ENCODE assay signal across 15 cellular contexts in the genomic region with DNA sequence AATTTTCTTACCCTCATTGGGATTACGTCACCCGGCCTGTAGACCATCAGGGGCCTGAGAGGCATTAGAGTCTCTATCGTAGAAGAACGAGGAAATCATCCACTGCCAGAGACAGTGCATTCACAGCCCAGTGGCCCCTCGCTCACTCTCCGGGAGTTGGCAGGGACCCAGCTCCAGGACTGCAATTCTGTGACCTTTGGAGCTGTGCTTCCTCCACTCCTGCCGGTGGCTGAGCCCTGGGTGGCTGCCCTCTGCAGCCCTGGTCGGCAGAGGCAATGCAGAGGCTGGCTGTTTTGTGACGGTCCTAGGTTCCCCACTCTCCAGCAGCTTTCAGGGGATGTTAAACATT. TPM values are rescaled to one million over a fixed set of nuclear protein-coding genes. Genes with fewer than 3 reads are reported as not detected.
A peak's percentile ranks its signal among the peaks of the same experiment; 100 is the strongest.
DNase-seq lines count a peak whose midpoint lies in the region; FAIRE-seq and TF ChIP-seq lines count a peak whose summit lies in the region.
"Had no signal": no experiment of that assay in that cellular context is flagged by ENCODE, and none has a peak within 500 bp of the region (broad histone marks: within the 10 kb centered on the region; RNA-seq: fewer than 3 reads in every experiment).

No MANE protein-coding gene starts in this region.

- peaks cover 62% of the 10 kb centered on the region for H3K4me1 Mint-ChIP-seq in neural progenitor cell

- H3K27ac ChIP-seq in esophagus squamous epithelium (peak overlapping the region in 3 of 4 donors; percentile 9 to 70 (median 10)), neural progenitor cell (no peak overlapping the region)

- no peak for TF ChIP-seq POLR2A in esophagus squamous epithelium (IDR thresholded peaks at IDR 0.05)

- 80 to 82% methylated on average over 5 to 9 of the region's 9 CpGs for WGBS in esophagus squamous epithelium, 2 donors

- H3K4me3 ChIP-seq in esophagus squamous epithelium (no peak overlapping the region), neural progenitor cell (no peak overlapping the region)

- H3K27ac Mint-ChIP-seq in neural progenitor cell, result peak overlapping the region; percentile 26

- H3F3A ChIP-seq in neural progenitor cell (ENCODE audit: low read depth), result peaks cover 15% of the 10 kb centered on the region

- no peaks in the 10 kb centered on the region for H3K79me2 ChIP-seq in neural progenitor cell (ENCODE audit: low read depth)

- no peaks in the 10 kb centered on the region for H3K27me3 Mint-ChIP-seq in neural progenitor cell (ENCODE audit: insufficient read depth, low read depth)

- peaks cover 0 to 52% (median 0%) of the 10 kb centered on the region in 3 donors for H3K36me3 ChIP-seq in esophagus squamous epithelium
- H3K36me3 ChIP-seq in neural progenitor cell, result no peaks in the 10 kb centered on the region

- no peak overlapping the region for H3K4me3 Mint-ChIP-seq in neural progenitor cell

- intact Hi-C loops in esophagus squamous epithelium (cut with DNase I), result no loop called here

- no peaks in the 10 kb centered on the region for H3K9me3 Mint-ChIP-seq in neural progenitor cell

- peak overlapping the region; percentile 29 for H3K4me2 ChIP-seq in neural progenitor cell

- TF ChIP-seq CTCF in D721Med (IDR thresholded peaks at IDR 0.05; ENCODE audit: insufficient read depth, missing control alignments) (no peak), esophagus squamous epithelium (IDR thresholded peaks at IDR 0.05) (no peak), neural progenitor cell (IDR thresholded peaks at IDR 0.05) (no peak)

- H3K4me1 ChIP-seq in esophagus squamous epithelium (peaks cover 0 to 46% (median 0%) of the 10 kb centered on the region in 3 donors), neural progenitor cell (peaks cover 45% of the 10 kb centered on the region)

- H2AFZ ChIP-seq in neural progenitor cell (replicated peaks), result no peak overlapping the region

- H3K36me3 Mint-ChIP-seq in neural progenitor cell, result no peaks in the 10 kb centered on the region

- H4K20me1 ChIP-seq in neural progenitor cell (ENCODE audit: low read depth), result no peaks in the 10 kb centered on the region

- no peak for FAIRE-seq in D721Med (lab: Jason Lieb, UNC)
- FAIRE-seq: H54, keratinocyte had no signal

- H3K9me3 ChIP-seq in esophagus squamous epithelium (no peaks in the 10 kb centered on the region), neural progenitor cell (ENCODE audit: low read depth) (no peaks in the 10 kb centered on the region)

- no peak overlapping the region for H3K9ac ChIP-seq in neural progenitor cell

- H3K27me3 ChIP-seq in esophagus squamous epithelium, result no peaks in the 10 kb centered on the region
- H3K27me3 ChIP-seq in neural progenitor cell, result no peaks in the 10 kb centered on the region

- peak; percentile 50 for DNase-seq in D721Med (ENCODE audit: insufficient read length, low spot score)
- DNase-seq in NCI-H69 (lab: John Stamatoyannopoulos, UW), result peak; percentile 87
- DNase-seq in esophagus squamous epithelium (lab: John Stamatoyannopoulos, UW), result no peak
- DNase-seq in neural progenitor cell (ENCODE audit: low spot score), result no peak
- no peak for DNase-seq in stimulated activated CD4-positive, alpha-beta T cell treated with anti-CD3 and anti-CD28 coated beads, Interleukin-2, amount 100 ng/mL, for 24 hours
- DNase-seq in EL, result no peak
- DNase-seq in GM19238 (ENCODE audit: insufficient read length, low spot score), result no peak
- DNase-seq in NCI-H128 (lab: John Stamatoyannopoulos, UW; ENCODE audit: unreplicated experiment), result no peak
- DNase-seq: activated CD4-positive, alpha-beta T cell treated with anti-CD3 and anti-CD28 coated beads for 48 hours; amniotic stem cell; DND-41; erythroblast; stimulated activated naive CD4-positive, alpha-beta T cell had no signal

RNA-seq across cellular contexts. Expression of a gene that starts 12.7 kb away (rescaled TPM):
- total RNA-seq in esophagus squamous epithelium (10 to 100 TPM; 10.7 to 21.1 (median 14.0) TPM), neural progenitor cell (ENCODE audit: low replicate concordance) (1.2 and 6.1 TPM in 2 replicates)

RNA-seq across cellular contexts. Expression of a gene that starts 30.3 kb away (rescaled TPM):
- total RNA-seq in esophagus squamous epithelium, result under 1 TPM in 1 of 4 donors, not detected in 3; 0.19 TPM
- total RNA-seq in neural progenitor cell (ENCODE audit: low replicate concordance), result 0.04 and 0.34 TPM in 2 replicates

Comparison
In these comparisons a context has a peak if more than half of its experiments do, and no peak if none do; other contexts are left out.
1. DNase-seq: peak in D721Med (single experiment) and NCI-H69 (single experiment); none in esophagus squamous epithelium (single experiment), neural progenitor cell (single experiment), stimulated activated CD4-positive, alpha-beta T cell treated with anti-CD3 and anti-CD28 coated beads, Interleukin-2, amount 100 ng/mL, for 24 hours (0 of 2), EL (single experiment), GM19238 (single experiment) and NCI-H128 (single experiment).